In genomic region chr2:176104338-176105077, GRCh38 we compare ENCODE assay signal across 1 cellular context.
TF ChIP-seq lines count a peak whose summit lies in the region.

No MANE protein-coding gene starts in this region.

TF ChIP-seq in HEK293, 187 proteins besides CTCF, POLR2A, EP300 and RAD21 (continued from another document and continues in another):
- TF ChIP-seq ELK4 (IDR thresholded peaks at IDR 0.05; ENCODE audit: borderline replicate concordance, low read depth, low read length) (no peak), ZNF621 (tag by site-specific recombination; IDR thresholded peaks at IDR 0.05) (no peak), GLI4 (tag by site-specific recombination; IDR thresholded peaks at IDR 0.05) (no peak), ZNF658 (tag by site-specific recombination; IDR thresholded peaks at IDR 0.05) (no peak), ZBTB17 (tag by site-specific recombination; IDR thresholded peaks at IDR 0.05) (no peak; the same call in 1 of the 2 replicates), HOXD13 (CRISPR knock-in tag; IDR thresholded peaks at IDR 0.05; ENCODE audit: borderline replicate concordance) (peak; percentile 84; the same call in 1 of the 2 replicates), ZNF791 (tag by site-specific recombination; IDR thresholded peaks at IDR 0.05) (no peak), REPIN1 (tag by site-specific recombination; IDR thresholded peaks at IDR 0.05; ENCODE audit: low read depth) (no peak), KLF9 (tag by site-specific recombination; IDR thresholded peaks at IDR 0.05; ENCODE audit: low read depth) (no peak), ZNF292 (tag by site-specific recombination; IDR thresholded peaks at IDR 0.05; ENCODE audit: borderline replicate concordance, low read depth) (no peak), ZNF155 (tag by site-specific recombination; IDR thresholded peaks at IDR 0.05) (no peak), ZNF354C (tag by site-specific recombination; IDR thresholded peaks at IDR 0.05; ENCODE audit: borderline replicate concordance, low read depth) (no peak), ZNF26 (tag by site-specific recombination; IDR thresholded peaks at IDR 0.05) (no peak), ZNF510 (tag by site-specific recombination; IDR thresholded peaks at IDR 0.05; ENCODE audit: insufficient replicate concordance) (no peak), ZNF518A (tag by site-specific recombination; conservative IDR thresholded peaks at IDR 0.05; ENCODE audit: low read depth) (no peak), SETDB1 (IDR thresholded peaks at IDR 0.05; ENCODE audit: insufficient read length, low read length) (no peak), OVOL3 (tag by site-specific recombination; IDR thresholded peaks at IDR 0.05) (no peak), ZNF157 (tag by site-specific recombination; IDR thresholded peaks at IDR 0.05) (no peak), ZNF692 (tag by site-specific recombination; IDR thresholded peaks at IDR 0.05) (peak; percentile 46; the same call in 1 of the 2 replicates), ZNF639 (tag by site-specific recombination; IDR thresholded peaks at IDR 0.05) (no peak), ZNF747 (tag by site-specific recombination; IDR thresholded peaks at IDR 0.05) (no peak), HIC1 (tag by site-specific recombination; IDR thresholded peaks at IDR 0.05) (peak; percentile 46; the same call in 1 of the 2 replicates), ZNF513 (tag by site-specific recombination; IDR thresholded peaks at IDR 0.05) (no peak), ZNF302 (tag by site-specific recombination; IDR thresholded peaks at IDR 0.05; ENCODE audit: low read depth) (no peak), REST (tag by site-specific recombination; IDR thresholded peaks at IDR 0.05) (no peak), BCL11B (tag by site-specific recombination; IDR thresholded peaks at IDR 0.05; ENCODE audit: low read depth) (no peak), ZNF404 (tag by site-specific recombination; IDR thresholded peaks at IDR 0.05) (no peak), ZNF24 (tag by site-specific recombination; IDR thresholded peaks at IDR 0.05) (no peak), ZNF114 (tag by site-specific recombination; IDR thresholded peaks at IDR 0.05) (no peak), ATF2 (tag by site-specific recombination; IDR thresholded peaks at IDR 0.05; ENCODE audit: low read depth) (no peak), ZSCAN4 (tag by site-specific recombination; IDR thresholded peaks at IDR 0.05) (0 out of 2 replicates have a peak, but pooled peaks have one; percentile 9), INSM2 (tag by site-specific recombination; IDR thresholded peaks at IDR 0.05) (no peak), ZNF585B (tag by site-specific recombination; IDR thresholded peaks at IDR 0.05) (no peak)
